12 cellular contexts compared by ENCODE assay signal in genomic region chr4:61468091-61468720, GRCh38.
A peak's percentile ranks its signal among the peaks of the same experiment; 100 is the strongest.
DNase-seq lines count a peak whose midpoint lies in the region; ATAC-seq lines count a peak whose summit lies in the region.
"Had no signal": no experiment of that assay in that cellular context is flagged by ENCODE, and none has a peak within 500 bp of the region (broad histone marks: within the 10 kb centered on the region; RNA-seq: fewer than 3 reads in every experiment).

No MANE protein-coding gene starts in this region.

- no peak for ATAC-seq in HG02970 (IDR thresholded peaks at IDR 0.05; ENCODE audit: low FRiP score, unreplicated experiment)
- ATAC-seq: activated CD8-positive, alpha-beta T cell treated with anti-CD3 and anti-CD28 coated beads, Interleukin-2, amount 10 ng/mL, durations not matched to agents 7 days and 5 days had no signal

- DNase-seq in COLO829 (ENCODE audit: low spot score) = peak; percentile 79
- DNase-seq in MV-4-11 (lab: John Stamatoyannopoulos, UW) = peak; percentile 96
- peak; percentile 1 for DNase-seq in UCSD-AML1 (lab: John Stamatoyannopoulos, UW; ENCODE audit: unreplicated experiment)
- DNase-seq in iris pigment epithelial cell (ENCODE audit: low read depth) = peak; percentile 84
- no peak for DNase-seq in T-helper 1 cell
- DNase-seq in activated CD4-positive, alpha-beta T cell treated with anti-CD3 and anti-CD28 coated beads for 4 hours = no peak
- no peak for DNase-seq in activated naive CD4-positive, alpha-beta T cell treated with anti-CD3 and anti-CD28 coated beads, Interleukin-2, amount 50 U/mL, for 16 hours
- DNase-seq: activated CD8-positive, alpha-beta T cell treated with anti-CD3 and anti-CD28 coated beads, Interleukin-2, amount 10 ng/mL, durations not matched to agents 7 days and 5 days; NCI-H1105; NCI-H774; sigmoid colon had no signal

Comparison
In these comparisons a context has a peak if more than half of its experiments do, and no peak if none do; other contexts are left out.
1. DNase-seq: peak in COLO829 (single experiment), MV-4-11 (single experiment), UCSD-AML1 (single experiment) and iris pigment epithelial cell (single experiment); none in T-helper 1 cell (0 of 5), activated CD4-positive, alpha-beta T cell treated with anti-CD3 and anti-CD28 coated beads for 4 hours (0 of 2) and activated naive CD4-positive, alpha-beta T cell treated with anti-CD3 and anti-CD28 coated beads, Interleukin-2, amount 50 U/mL, for 16 hours (single experiment).